In genomic region chr1:111219466-111220286, GRCh38 we compare ENCODE assay signal across 8 cellular contexts. TPM values are rescaled to one million over a fixed set of nuclear protein-coding genes. Genes with fewer than 3 reads are reported as not detected.
DNase-seq lines count a peak whose midpoint lies in the region; ATAC-seq lines count a peak whose summit lies in the region.

No MANE protein-coding gene starts in this region.

- peaks cover 89% of the 10 kb centered on the region for H3K4me1 ChIP-seq in BLaER1

- peak; percentile 85 for DNase-seq in activated naive CD4-positive, alpha-beta T cell treated with anti-CD3 and anti-CD28 coated beads for 36 hours
- DNase-seq in stimulated activated naive CD8-positive, alpha-beta T cell treated with anti-CD3 and anti-CD28 coated beads, Interleukin-15, amount 100 ng/mL, for 72 hours: peak in 1 of 2 donors; percentile 59
- DNase-seq in NCI-H2081 treated with DMSO at 0.1 percent for 48 hours (lab: John Stamatoyannopoulos, UW) (no peak), HuH-7 (ENCODE audit: low spot score) (no peak), NCI-H1930 (lab: John Stamatoyannopoulos, UW) (no peak)

- intact Hi-C loops in activated naive CD4-positive, alpha-beta T cell treated with anti-CD3 and anti-CD28 coated beads for 36 hours (cut with micrococcal nuclease): loop anchor here (2.0 to 10.0 kb wide), 6 partner anchors 32 to 885 kb away; partner anchors contain the start of genes RAP1A and RBM15

- H3K9ac ChIP-seq in BLaER1: peak overlapping the region; percentile 68

- H3K4me3 Mint-ChIP-seq in activated naive CD4-positive, alpha-beta T cell treated with anti-CD3 and anti-CD28 coated beads for 36 hours: peak overlapping the region; percentile 42
- peak overlapping the region; percentile 53 to 61 for H3K4me3 Mint-ChIP-seq in stimulated activated naive CD8-positive, alpha-beta T cell treated with anti-CD3 and anti-CD28 coated beads, Interleukin-15, amount 100 ng/mL, for 72 hours

- ATAC-seq in GM19372 (IDR thresholded peaks at IDR 0.05; ENCODE audit: low read depth, unreplicated experiment) (peak; percentile 22), HG03469 (IDR thresholded peaks at IDR 0.05; ENCODE audit: unreplicated experiment) (peak; percentile 21)
- peak; percentile 36 for ATAC-seq in stimulated activated naive CD8-positive, alpha-beta T cell treated with anti-CD3 and anti-CD28 coated beads, Interleukin-15, amount 100 ng/mL, for 72 hours

- no peaks in the 10 kb centered on the region for H3K9me3 Mint-ChIP-seq in activated naive CD4-positive, alpha-beta T cell treated with anti-CD3 and anti-CD28 coated beads for 36 hours
- H3K9me3 Mint-ChIP-seq in stimulated activated naive CD8-positive, alpha-beta T cell treated with anti-CD3 and anti-CD28 coated beads, Interleukin-15, amount 100 ng/mL, for 72 hours: peaks cover 7 to 8% of the 10 kb centered on the region in 2 donors

- H3K9me3 ChIP-seq in BLaER1: no peaks in the 10 kb centered on the region

- H3K36me3 Mint-ChIP-seq in activated naive CD4-positive, alpha-beta T cell treated with anti-CD3 and anti-CD28 coated beads for 36 hours (ENCODE audit: low read depth): no peaks in the 10 kb centered on the region

- H4K20me1 ChIP-seq in BLaER1: no peaks in the 10 kb centered on the region

- peak overlapping the region; percentile 90 for H3K4me2 ChIP-seq in BLaER1

- H3K27ac Mint-ChIP-seq in activated naive CD4-positive, alpha-beta T cell treated with anti-CD3 and anti-CD28 coated beads for 36 hours: peak overlapping the region; percentile 99
- peak overlapping the region; percentile 88 to 94 for H3K27ac Mint-ChIP-seq in stimulated activated naive CD8-positive, alpha-beta T cell treated with anti-CD3 and anti-CD28 coated beads, Interleukin-15, amount 100 ng/mL, for 72 hours

- H3K36me3 ChIP-seq in BLaER1: no peaks in the 10 kb centered on the region

- H3K27me3 ChIP-seq in BLaER1: no peaks in the 10 kb centered on the region

- H3K4me1 Mint-ChIP-seq in activated naive CD4-positive, alpha-beta T cell treated with anti-CD3 and anti-CD28 coated beads for 36 hours (ENCODE audit: low read depth): peaks cover 93% of the 10 kb centered on the region
- H3K4me1 Mint-ChIP-seq in stimulated activated naive CD8-positive, alpha-beta T cell treated with anti-CD3 and anti-CD28 coated beads, Interleukin-15, amount 100 ng/mL, for 72 hours: peaks cover 98% of the 10 kb centered on the region

- CTCF ChIA-PET in activated naive CD4-positive, alpha-beta T cell treated with anti-CD3 and anti-CD28 coated beads for 36 hours (lab: Charles Lee): interaction anchor here (0.7 to 10.6 kb wide), 10 partner anchors 12 to 223 kb away, joined by 3 to 234 read pairs (median 5); partner anchors contain the start of genes CEPT1, DENND2D and DRAM2

- peak overlapping the region; percentile 16; the same call in 1 of the 2 replicates for H3K4me3 ChIP-seq in BLaER1

- peak overlapping the region; percentile 91 for H3K27ac ChIP-seq in BLaER1

- H3K27me3 Mint-ChIP-seq in activated naive CD4-positive, alpha-beta T cell treated with anti-CD3 and anti-CD28 coated beads for 36 hours (ENCODE audit: low read depth): no peaks in the 10 kb centered on the region
- no peaks in the 10 kb centered on the region for H3K27me3 Mint-ChIP-seq in stimulated activated naive CD8-positive, alpha-beta T cell treated with anti-CD3 and anti-CD28 coated beads, Interleukin-15, amount 100 ng/mL, for 72 hours

RNA-seq across cellular contexts. Expression of gene CHI3L2, which starts 7.8 kb away (rescaled TPM):
- 1 to 10 TPM; 5.3 to 5.5 TPM for total RNA-seq in activated naive CD4-positive, alpha-beta T cell treated with anti-CD3 and anti-CD28 coated beads for 36 hours

RNA-seq across cellular contexts. Expression of gene DENND2D, which starts 19.2 kb away (rescaled TPM):
- total RNA-seq in activated naive CD4-positive, alpha-beta T cell treated with anti-CD3 and anti-CD28 coated beads for 36 hours: 100 to 1,000 TPM; 210 to 213 TPM
